Comparison of ENCODE assay signal across 24 cellular contexts in the genomic region with DNA sequence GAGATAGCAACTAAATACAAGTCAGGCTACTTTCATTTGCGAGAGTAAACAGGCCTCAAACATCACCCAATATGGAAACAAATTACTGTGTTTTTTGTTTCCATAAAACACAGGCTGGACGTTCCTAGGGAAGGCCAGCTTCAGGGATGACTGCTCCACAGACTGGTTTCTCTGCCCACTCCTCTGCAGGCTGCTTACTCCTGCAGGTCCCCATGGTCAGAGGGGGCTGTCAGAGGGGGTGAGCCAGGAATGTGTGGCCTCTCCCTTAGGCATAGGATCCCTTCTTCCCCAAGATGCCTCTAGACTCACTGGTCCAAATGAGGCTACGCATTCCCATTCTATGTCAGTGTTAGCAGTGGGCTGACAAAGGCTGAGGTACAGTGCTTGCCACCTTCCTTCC.
A peak's percentile ranks its signal among the peaks of the same experiment; 100 is the strongest.
DNase-seq lines count a peak whose midpoint lies in the region; ATAC-seq and TF ChIP-seq lines count a peak whose summit lies in the region.
"Had no signal": no experiment of that assay in that cellular context is flagged by ENCODE, and none has a peak within 500 bp of the region (broad histone marks: within the 10 kb centered on the region; RNA-seq: fewer than 3 reads in every experiment).

No MANE protein-coding gene starts in this region.

- H3K4me3 ChIP-seq in aorta (ENCODE audit: low read length in 2 of 2) (no peak overlapping the region), vagina (no peak overlapping the region), spleen (no peak overlapping the region)
- H3K4me3 ChIP-seq: GM12878, SJSA1 had no signal

- no peak for ATAC-seq in aorta (ENCODE audit: low FRiP score)
- ATAC-seq: GM12878 had no signal

- TF ChIP-seq POLR2A in vagina (IDR thresholded peaks at IDR 0.05) (no peak), spleen (IDR thresholded peaks at IDR 0.05) (no peak)

- H3K27me3 ChIP-seq in aorta (ENCODE audit: control insufficient read depth in 1 of 2, insufficient read depth in 2 of 2, low read length in 1 of 2) (no peaks in the 10 kb centered on the region), vagina (no peaks in the 10 kb centered on the region), spleen (replicated peaks in 1 of 7) (no peaks in the 10 kb centered on the region)
- H3K27me3 ChIP-seq: BE2C, SJSA1 had no signal

- TF ChIP-seq CTCF in vagina (IDR thresholded peaks at IDR 0.05), result no peak
- TF ChIP-seq CTCF in spleen (IDR thresholded peaks at IDR 0.05 in 8 of 11, conservative IDR thresholded peaks at IDR 0.05 in 3 of 11), result no peak

- H3K36me3 ChIP-seq in aorta (ENCODE audit: control insufficient read depth in 1 of 2, insufficient read depth in 2 of 2, low read length in 1 of 2) (no peaks in the 10 kb centered on the region), vagina (no peaks in the 10 kb centered on the region), spleen (no peaks in the 10 kb centered on the region)
- H3K36me3 ChIP-seq: BE2C, SJSA1 had no signal

- H3K27ac ChIP-seq in aorta (ENCODE audit: low read depth in 1 of 2, low read length in 2 of 2) (peak overlapping the region; percentile 19 to 30), vagina (no peak overlapping the region), spleen (no peak overlapping the region)
- H3K27ac ChIP-seq: 22Rv1, HL-60, SJSA1 had no signal

- 61 to 63% methylated on average over 3 of the region's 3 CpGs for WGBS in aorta, 2 donors
- WGBS in spleen, 5 donors, result 83 to 94% (median 87%) methylated on average over 3 of the region's 3 CpGs

- intact Hi-C loops in aorta (cut with DNase I) (no loop called here), vagina (cut with DNase I) (no loop called here), spleen (cut with DNase I; ENCODE audit: low total_unique reads) (no loop called here)

- H3K4me1 ChIP-seq in aorta (ENCODE audit: control insufficient read depth in 1 of 2, insufficient read depth in 2 of 2, low read length in 2 of 2) (peaks cover 8 to 21% of the 10 kb centered on the region in 2 donors), vagina (peaks cover 6% of the 10 kb centered on the region), spleen (no peaks in the 10 kb centered on the region)
- H3K4me1 ChIP-seq: BE2C, SJSA1 had no signal

- DNase-seq in NCI-H2029 (lab: John Stamatoyannopoulos, UW) (peak; percentile 38), NCI-H2029 treated with DMSO at 0.1 percent for 48 hours (lab: John Stamatoyannopoulos, UW) (no peak), NCI-H526 (lab: John Stamatoyannopoulos, UW) (peak; percentile 74 to 75), left kidney (ENCODE audit: low read depth, low spot score) (peak; percentile 57), aorta (no peak), vagina (ENCODE audit: extremely low spot score in 2 of 2) (no peak), spleen (no peak)
- DNase-seq: ACHN; BE2C; CD8-positive, alpha-beta memory T cell; DMS 273 treated with DMSO at 0.1 percent for 48 hours; DMS79; EL; GDM1; NCI-H1092; NCI-H1417 treated with DMSO at 0.1 percent for 48 hours; NCI-H1694 treated with DMSO at 0.1 percent for 48 hours; NCI-H774; Right ventricle myocardium superior; RPMI8226 had no signal

- H3K9me3 ChIP-seq in aorta (ENCODE audit: control insufficient read depth, low read length), result no peaks in the 10 kb centered on the region
- no peaks in the 10 kb centered on the region for H3K9me3 ChIP-seq in vagina
- H3K9me3 ChIP-seq in spleen, result no peaks in the 10 kb centered on the region
- H3K9me3 ChIP-seq: BE2C, SJSA1 had no signal

Comparison
In these comparisons a context has a peak if more than half of its experiments do, and no peak if none do; other contexts are left out.
1. DNase-seq: peak in NCI-H2029 (single experiment), NCI-H526 (2 of 2) and left kidney (single experiment); none in NCI-H2029 treated with DMSO at 0.1 percent for 48 hours (single experiment), aorta (0 of 2), vagina (0 of 2) and spleen (single experiment).
2. H3K27ac ChIP-seq: peak in aorta (2 of 2); none in vagina (single experiment) and spleen (0 of 8).